Comparison of ENCODE assay signal across 9 cellular contexts in genomic region chr7:97470726-97471125, GRCh38.
"Had no signal": no experiment of that assay in that cellular context is flagged by ENCODE, and none has a peak within 500 bp of the region (broad histone marks: within the 10 kb centered on the region; RNA-seq: fewer than 3 reads in every experiment).

No MANE protein-coding gene starts in this region.

- H3K9ac ChIP-seq: GM23248 had no signal

- H3K27ac ChIP-seq: GM23248 had no signal

- DNase-seq: GM23248, GOT3, H9, HCEC 1CT, IMR-90, KG1 had no signal

- FAIRE-seq: H54, HTR-8/SVneo, K562 had no signal

- ATAC-seq: K562 had no signal

- H3K4me3 ChIP-seq: GM23248, K562 had no signal

- H2AFZ ChIP-seq: GM23248 had no signal
